Comparison of ENCODE assay signal across 14 cellular contexts in the genomic region with DNA sequence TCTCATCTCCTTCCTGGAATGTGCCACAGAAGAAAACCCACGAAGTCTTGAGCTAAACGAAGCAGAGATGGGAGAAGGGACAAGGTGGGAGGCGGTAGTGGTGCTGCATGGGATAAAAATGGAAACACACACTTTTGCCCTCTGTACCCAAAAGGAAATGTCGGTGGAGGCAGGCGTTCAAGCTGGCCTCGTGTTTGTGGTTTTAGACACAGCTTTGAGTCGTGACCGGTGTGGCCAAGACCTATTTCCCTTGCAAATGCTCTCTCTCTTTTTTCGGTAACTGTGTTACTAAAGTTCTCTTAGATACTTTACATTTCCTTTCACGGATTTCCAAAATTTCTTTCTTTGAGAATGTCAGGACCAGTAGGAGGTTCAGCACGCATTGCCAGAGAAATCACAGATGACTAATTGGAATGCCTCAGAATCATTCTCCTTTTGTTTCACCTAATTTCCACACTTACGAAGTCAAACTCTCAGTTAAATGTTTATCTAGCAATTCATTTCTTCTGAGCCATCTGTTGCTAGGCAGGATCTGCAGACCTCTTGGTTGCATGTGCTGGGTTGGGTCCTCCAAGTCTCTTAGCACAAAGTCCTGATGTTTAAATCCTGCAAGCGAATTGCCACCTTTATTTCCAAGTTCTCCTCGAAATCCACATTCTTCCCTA.
"Had no signal": no experiment of that assay in that cellular context is flagged by ENCODE, and none has a peak within 500 bp of the region (broad histone marks: within the 10 kb centered on the region; RNA-seq: fewer than 3 reads in every experiment).

No MANE protein-coding gene starts in this region.

- H3K27me3 Mint-ChIP-seq: naive thymus-derived CD8-positive, alpha-beta T cell had no signal

- H3K9me3 Mint-ChIP-seq: activated CD8-positive, alpha-beta T cell treated with anti-CD3 and anti-CD28 coated beads for 36 hours had no signal

- H3K4me3 Mint-ChIP-seq: activated CD8-positive, alpha-beta T cell treated with anti-CD3 and anti-CD28 coated beads for 36 hours; activated naive CD8-positive, alpha-beta T cell treated with anti-CD3 and anti-CD28 coated beads for 36 hours; activated T-cell treated with anti-CD3 and anti-CD28 coated beads, Interleukin-2, amount 50 U/mL, for 72 hours; naive thymus-derived CD8-positive, alpha-beta T cell had no signal

- DNase-seq: activated CD4-positive, alpha-beta T cell treated with anti-CD3 and anti-CD28 coated beads for 4 hours; activated CD8-positive, alpha-beta memory T cell treated with anti-CD3 and anti-CD28 coated beads, Interleukin-2, amount 50 U/mL, for 4 hours; activated CD8-positive, alpha-beta T cell treated with anti-CD3 and anti-CD28 coated beads for 36 hours; activated gamma-delta T cell treated with Interleukin-2 at 50 U/mL for 16 hours; activated naive CD8-positive, alpha-beta T cell treated with anti-CD3 and anti-CD28 coated beads for 36 hours; activated T-cell treated with anti-CD3 and anti-CD28 coated beads, Interleukin-2, amount 50 U/mL, for 72 hours; anterior cingulate cortex; hypothalamus; mammary epithelial cell; mucosa of descending colon; naive thymus-derived CD8-positive, alpha-beta T cell; stimulated activated CD4-positive, alpha-beta T cell treated with anti-CD3 and anti-CD28 coated beads, Interleukin-12 subunit alpha, Interleukin-12 subunit beta, amount 100 ng/mL, for 4 hours; stimulated activated naive CD8-positive, alpha-beta T cell treated with anti-CD3 and anti-CD28 coated beads, Interleukin-15, Interleukin-2, amounts not matched to agents 100 U/mL and 50 U/mL, for 24 hours had no signal

- ATAC-seq: activated CD8-positive, alpha-beta T cell treated with anti-CD3 and anti-CD28 coated beads for 36 hours; activated T-cell treated with anti-CD3 and anti-CD28 coated beads, Interleukin-2, amount 50 U/mL, for 72 hours; left lobe of liver; mucosa of descending colon; naive thymus-derived CD8-positive, alpha-beta T cell; stimulated activated naive CD8-positive, alpha-beta T cell treated with anti-CD3 and anti-CD28 coated beads, Interleukin-15, Interleukin-2, amounts not matched to agents 100 U/mL and 50 U/mL, for 24 hours had no signal

- H3K27ac Mint-ChIP-seq: activated CD8-positive, alpha-beta T cell treated with anti-CD3 and anti-CD28 coated beads for 36 hours; activated naive CD8-positive, alpha-beta T cell treated with anti-CD3 and anti-CD28 coated beads for 36 hours; activated T-cell treated with anti-CD3 and anti-CD28 coated beads, Interleukin-2, amount 50 U/mL, for 72 hours; naive thymus-derived CD8-positive, alpha-beta T cell had no signal
